ENCODE assay signal across 8 cellular contexts in the genomic region with DNA sequence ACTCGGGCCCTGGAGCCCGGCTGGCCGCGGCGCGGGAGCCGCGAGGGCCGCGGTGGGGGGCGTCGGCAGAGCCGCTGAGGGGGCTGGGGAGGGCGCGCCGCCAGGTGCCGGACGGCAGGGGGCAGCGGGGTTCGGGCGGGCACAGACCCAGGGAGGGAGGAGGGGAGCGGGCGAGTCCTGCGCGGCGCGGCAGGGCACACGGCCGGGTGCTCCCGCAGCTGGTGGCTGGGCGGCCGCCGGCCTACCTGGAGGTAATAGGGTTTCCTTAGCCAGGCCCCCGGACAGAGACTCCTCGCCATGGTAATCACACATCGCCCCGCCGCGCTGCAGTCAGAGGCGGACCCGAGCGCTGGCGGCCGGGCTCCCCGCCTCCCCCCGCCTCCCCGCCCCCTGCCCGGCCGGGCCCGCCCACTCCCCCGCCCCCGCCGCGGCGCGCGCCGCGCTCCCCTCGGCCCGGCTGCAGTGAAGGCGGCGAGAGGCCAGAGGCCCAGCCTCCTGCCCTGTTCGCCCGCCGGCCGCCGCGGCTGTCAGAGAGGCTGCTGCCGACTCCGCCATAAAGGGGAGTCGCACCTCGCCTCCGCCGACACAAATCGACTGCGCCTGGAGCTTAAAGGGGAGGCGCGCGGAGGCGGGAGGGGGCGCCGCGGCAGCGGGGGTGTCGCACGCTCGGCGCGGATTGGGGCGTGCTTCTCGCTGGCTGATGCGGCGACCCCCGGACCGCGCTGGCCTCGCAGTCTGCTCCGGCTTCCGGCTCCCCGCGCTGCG. TPM values are rescaled to one million over a fixed set of nuclear protein-coding genes. Genes with fewer than 3 reads are reported as not detected.
DNase-seq lines count a peak whose midpoint lies in the region; ATAC-seq and TF ChIP-seq lines count a peak whose summit lies in the region.

A gene (minus strand): TSS at position 332 of the 765 bp plus-strand sequence. CDS start 33 bp downstream, at position 299.

- no peaks in the 10 kb centered on the region for H3K27me3 ChIP-seq in CD8-positive, alpha-beta T cell (ENCODE audit: insufficient read depth, low read length)
- no peaks in the 10 kb centered on the region for H3K27me3 ChIP-seq in esophagus squamous epithelium

- H3K36me3 ChIP-seq in CD8-positive, alpha-beta T cell (ENCODE audit: insufficient read depth, low read length) = no peaks in the 10 kb centered on the region
- H3K36me3 ChIP-seq in esophagus squamous epithelium = no peaks in the 10 kb centered on the region

- peak within 1 kb of the TSS; percentile 87 for H3K27ac ChIP-seq in CD8-positive, alpha-beta T cell (ENCODE audit: low read depth, low read length)
- H3K27ac ChIP-seq in esophagus squamous epithelium = peak within 1 kb of the TSS; percentile 93 to 98 (median 95)

- POLR2A ChIA-PET in CD8-positive, alpha-beta T cell (lab: Charles Lee) = interaction anchor here (0.6 to 7.2 kb wide), 23 partner anchors 9 to 384 kb away, joined by 3 to 72 read pairs (median 5); a partner anchor contains a TSS
- POLR2A ChIA-PET in naive thymus-derived CD8-positive, alpha-beta T cell (lab: Charles Lee) = interaction anchor here (0.8 to 5.6 kb wide), 25 partner anchors 8 to 1940 kb away, joined by 3 to 92 read pairs (median 8); a partner anchor contains a TSS

- peaks cover 34% of the 10 kb centered on the region for H3K4me1 Mint-ChIP-seq in CD8-positive, alpha-beta T cell (ENCODE audit: low read depth)
- H3K4me1 Mint-ChIP-seq in naive thymus-derived CD8-positive, alpha-beta T cell = peaks cover 19 to 37% (median 36%) of the 10 kb centered on the region in 4 donors
- peaks cover 26 to 37% of the 10 kb centered on the region in 2 donors for H3K4me1 Mint-ChIP-seq in stimulated activated naive B cell treated with anti-CD40 and anti-IgM and Interleukin-4, amounts not matched to agents 10 μg/mL and 1 μg/mL and 100 μg/mL, for 72 hours

- WGBS in esophagus squamous epithelium, 2 donors = no CpG with 5 or more reads among the region's 103 CpGs

- intact Hi-C loops in CD8-positive, alpha-beta T cell (cut with DNase I, micrococcal nuclease) = loop anchor here (1.0 to 10.0 kb wide), 9 partner anchors 20 to 1159 kb away; a partner anchor contains a TSS
- intact Hi-C loops in esophagus squamous epithelium (cut with DNase I) = loop anchor here (10.0 kb wide), 1 partner anchor 107 kb away; no protein-coding TSS in a partner anchor

- peaks cover 61% of the 10 kb centered on the region for H3K4me1 ChIP-seq in CD8-positive, alpha-beta T cell (ENCODE audit: insufficient read depth, low read length)
- peaks cover 0 to 57% (median 5%) of the 10 kb centered on the region in 3 donors for H3K4me1 ChIP-seq in esophagus squamous epithelium

- no peaks in the 10 kb centered on the region for H3K9me3 Mint-ChIP-seq in CD8-positive, alpha-beta T cell
- no peaks in the 10 kb centered on the region for H3K9me3 Mint-ChIP-seq in naive thymus-derived CD8-positive, alpha-beta T cell
- no peaks in the 10 kb centered on the region for H3K9me3 Mint-ChIP-seq in stimulated activated naive B cell treated with anti-CD40 and anti-IgM and Interleukin-4, amounts not matched to agents 10 μg/mL and 1 μg/mL and 100 μg/mL, for 72 hours

- peak; percentile 57 to 87 (median 75) for DNase-seq in CD8-positive, alpha-beta T cell
- DNase-seq in OCI-M1 (lab: John Stamatoyannopoulos, UW) (peak; percentile 61), esophagus squamous epithelium (lab: John Stamatoyannopoulos, UW) (peak; percentile 60)
- DNase-seq in activated T-cell treated with anti-CD3 and anti-CD28 coated beads, Interleukin-2, amount 50 U/mL, for 48 hours = peak; percentile 78 to 84
- DNase-seq in naive thymus-derived CD8-positive, alpha-beta T cell = peak; percentile 67 to 90 (median 80)
- DNase-seq in stimulated activated naive B cell treated with anti-CD40 and anti-IgM and Interleukin-4, amounts not matched to agents 10 μg/mL and 1 μg/mL and 100 μg/mL, for 72 hours = peak; percentile 73

- H3K36me3 Mint-ChIP-seq in CD8-positive, alpha-beta T cell = peaks cover 6% of the 10 kb centered on the region
- no peaks in the 10 kb centered on the region for H3K36me3 Mint-ChIP-seq in naive thymus-derived CD8-positive, alpha-beta T cell
- H3K36me3 Mint-ChIP-seq in stimulated activated naive B cell treated with anti-CD40 and anti-IgM and Interleukin-4, amounts not matched to agents 10 μg/mL and 1 μg/mL and 100 μg/mL, for 72 hours = peaks cover 10 to 23% of the 10 kb centered on the region in 2 donors

- H3K27ac Mint-ChIP-seq in CD8-positive, alpha-beta T cell = peak within 1 kb of the TSS; percentile 96
- H3K27ac Mint-ChIP-seq in naive thymus-derived CD8-positive, alpha-beta T cell = peak within 1 kb of the TSS; percentile 95 to 99 (median 98)
- H3K27ac Mint-ChIP-seq in stimulated activated naive B cell treated with anti-CD40 and anti-IgM and Interleukin-4, amounts not matched to agents 10 μg/mL and 1 μg/mL and 100 μg/mL, for 72 hours = peak within 1 kb of the TSS; percentile 98

- peak; percentile 29 for ATAC-seq in CD8-positive, alpha-beta T cell
- ATAC-seq in GM19452 (IDR thresholded peaks at IDR 0.05; ENCODE audit: unreplicated experiment) = peak; percentile 48
- peak; percentile 40 for ATAC-seq in HG03571 (IDR thresholded peaks at IDR 0.05; ENCODE audit: unreplicated experiment)
- peak; percentile 40 to 48 for ATAC-seq in naive thymus-derived CD8-positive, alpha-beta T cell
- peak; percentile 50 to 64 for ATAC-seq in stimulated activated naive B cell treated with anti-CD40 and anti-IgM and Interleukin-4, amounts not matched to agents 10 μg/mL and 1 μg/mL and 100 μg/mL, for 72 hours (replicated peaks)

- peak within 1 kb of the TSS; percentile 92 for H3K4me3 Mint-ChIP-seq in CD8-positive, alpha-beta T cell
- peak within 1 kb of the TSS in 9 of 10 donors; percentile 89 to 96 (median 94) for H3K4me3 Mint-ChIP-seq in naive thymus-derived CD8-positive, alpha-beta T cell
- H3K4me3 Mint-ChIP-seq in stimulated activated naive B cell treated with anti-CD40 and anti-IgM and Interleukin-4, amounts not matched to agents 10 μg/mL and 1 μg/mL and 100 μg/mL, for 72 hours = peak within 1 kb of the TSS in 1 of 2 donors; percentile 95

- CTCF ChIA-PET in CD8-positive, alpha-beta T cell (lab: Charles Lee) = interaction anchor here (0.7 to 11.0 kb wide), 29 partner anchors 9 to 212 kb away, joined by 3 to 217 read pairs (median 5); a partner anchor contains a TSS

- no peaks in the 10 kb centered on the region for H3K9me3 ChIP-seq in CD8-positive, alpha-beta T cell (ENCODE audit: low read length)
- no peaks in the 10 kb centered on the region for H3K9me3 ChIP-seq in esophagus squamous epithelium

- TF ChIP-seq CTCF in CD8-positive, alpha-beta T cell (IDR thresholded peaks at IDR 0.05) = peak; percentile 29
- TF ChIP-seq CTCF in esophagus squamous epithelium (IDR thresholded peaks at IDR 0.05) = peak in 2 of 6 experiments; percentile 10 to 45

- H3K4me3 ChIP-seq in CD8-positive, alpha-beta T cell (ENCODE audit: low read depth, low read length) = peak within 1 kb of the TSS; percentile 81
- peak within 1 kb of the TSS; percentile 72 to 96 (median 88) for H3K4me3 ChIP-seq in esophagus squamous epithelium

- peak in 2 of 4 donors; percentile 79 to 83 for TF ChIP-seq POLR2A in esophagus squamous epithelium (IDR thresholded peaks at IDR 0.05)

- no peaks in the 10 kb centered on the region for H3K27me3 Mint-ChIP-seq in CD8-positive, alpha-beta T cell (ENCODE audit: low read depth)
- no peaks in the 10 kb centered on the region for H3K27me3 Mint-ChIP-seq in naive thymus-derived CD8-positive, alpha-beta T cell
- no peaks in the 10 kb centered on the region for H3K27me3 Mint-ChIP-seq in stimulated activated naive B cell treated with anti-CD40 and anti-IgM and Interleukin-4, amounts not matched to agents 10 μg/mL and 1 μg/mL and 100 μg/mL, for 72 hours

RNA-seq across cellular contexts. Expression of the gene that starts here (rescaled TPM):
- 1 to 10 TPM; 3.6 to 3.7 TPM for total RNA-seq in CD8-positive, alpha-beta T cell
- 1 to 10 TPM; 3.1 to 9.9 (median 4.9) TPM for total RNA-seq in esophagus squamous epithelium
- total RNA-seq in naive thymus-derived CD8-positive, alpha-beta T cell = 10 to 100 TPM; 12.0 to 14.8 TPM
- polyA plus RNA-seq in naive thymus-derived CD8-positive, alpha-beta T cell = 10 to 100 TPM; 11.5 to 14.5 (median 14.1) TPM

Comparison
In these comparisons a context has a peak if more than half of its experiments do, and no peak if none do; other contexts are left out.
1. Peak in every context shown above with its lines: DNase-seq, ATAC-seq, H3K4me3 ChIP-seq and H3K27ac ChIP-seq.